1 cellular context compared by ENCODE assay signal in genomic region chr14:71339650-71340415, GRCh38.
TF ChIP-seq lines count a peak whose summit lies in the region.

No MANE protein-coding gene starts in this region.

TF ChIP-seq in K562, 482 proteins besides CTCF, POLR2A, EP300 and RAD21 (continued from another document):
- TF ChIP-seq CEBPG (CRISPR knock-in tag; IDR thresholded peaks at IDR 0.05) (no peak), CEBPG (tag; conservative IDR thresholded peaks at IDR 0.05 in 1 of 2, IDR thresholded peaks at IDR 0.05 in 1 of 2) (0 out of 4 replicates have a peak, but pooled peaks of 1 of the 2 experiments have one; percentile 33), HDAC2 (IDR thresholded peaks at IDR 0.05) (0 out of 2 replicates have a peak, but pooled peaks have one; percentile 36), ARID3A (IDR thresholded peaks at IDR 0.05; ENCODE audit: borderline replicate concordance, low read depth, low read length) (peak; percentile 73), SMARCC2 (IDR thresholded peaks at IDR 0.05; ENCODE audit: low read depth) (peak; percentile 51; the same call in 1 of the 2 replicates), PBX2 (CRISPR knock-in tag; IDR thresholded peaks at IDR 0.05; ENCODE audit: low read depth) (no peak), PBX2 (tag; conservative IDR thresholded peaks at IDR 0.05; ENCODE audit: low read depth) (peak; percentile 62), JUND (IDR thresholded peaks at IDR 0.05; ENCODE audit: borderline replicate concordance, low read depth, low read length) (peak; percentile 28; the same call in 1 of the 2 replicates), JUND (tag; IDR thresholded peaks at IDR 0.05; ENCODE audit: borderline replicate concordance, low read depth, low read length) (peak; percentile 35; the same call in 1 of the 3 replicates), FOXM1 (IDR thresholded peaks at IDR 0.05; ENCODE audit: low read depth) (peak; percentile 48), FOXM1 (CRISPR knock-in tag; IDR thresholded peaks at IDR 0.05; ENCODE audit: low read depth) (no peak), ETV1 (tag; conservative IDR thresholded peaks at IDR 0.05; ENCODE audit: low read depth) (peak; percentile 45; the same call in 1 of the 2 replicates), EP400 (IDR thresholded peaks at IDR 0.05) (no peak), TBL1XR1 (IDR thresholded peaks at IDR 0.05; ENCODE audit: low read length in 2 of 2) (peak in 1 of 2 experiments; percentile 52; a peak in 3 of 4 replicates), GATA2 (CRISPR knock-in tag; IDR thresholded peaks at IDR 0.05) (peak; percentile 77), SMARCA4 (IDR thresholded peaks at IDR 0.05) (peak; percentile 85), CREB5 (CRISPR knock-in tag; IDR thresholded peaks at IDR 0.05) (no peak), CEBPB (tag; IDR thresholded peaks at IDR 0.05) (0 out of 2 replicates have a peak, but pooled peaks have one; percentile 15), MTA2 (IDR thresholded peaks at IDR 0.05; ENCODE audit: low read depth) (peak; percentile 73), ZBTB40 (IDR thresholded peaks at IDR 0.05) (peak; percentile 20; the same call in 1 of the 2 replicates), ZBTB40 (CRISPR knock-in tag; IDR thresholded peaks at IDR 0.05) (no peak), SUPT5H (IDR thresholded peaks at IDR 0.05) (no peak), POLR2AphosphoS5 (IDR thresholded peaks at IDR 0.05; ENCODE audit: control insufficient read depth, insufficient read depth, low read depth, low read length) (0 out of 2 replicates have a peak, but pooled peaks have one; percentile 43), TRIM24 (IDR thresholded peaks at IDR 0.05) (peak in 1 of 2 experiments; percentile 60; a peak in 1 of 4 replicates), DPF2 (IDR thresholded peaks at IDR 0.05) (peak; percentile 83), ZNF408 (CRISPR knock-in tag; IDR thresholded peaks at IDR 0.05; ENCODE audit: low read depth) (no peak), SMAD4 (CRISPR knock-in tag; conservative IDR thresholded peaks at IDR 0.05) (peak; percentile 77), KDM2B (CRISPR knock-in tag; IDR thresholded peaks at IDR 0.05) (no peak)
TF ChIP-seq in K562: peak in this region for 49.
